In the genomic region with DNA sequence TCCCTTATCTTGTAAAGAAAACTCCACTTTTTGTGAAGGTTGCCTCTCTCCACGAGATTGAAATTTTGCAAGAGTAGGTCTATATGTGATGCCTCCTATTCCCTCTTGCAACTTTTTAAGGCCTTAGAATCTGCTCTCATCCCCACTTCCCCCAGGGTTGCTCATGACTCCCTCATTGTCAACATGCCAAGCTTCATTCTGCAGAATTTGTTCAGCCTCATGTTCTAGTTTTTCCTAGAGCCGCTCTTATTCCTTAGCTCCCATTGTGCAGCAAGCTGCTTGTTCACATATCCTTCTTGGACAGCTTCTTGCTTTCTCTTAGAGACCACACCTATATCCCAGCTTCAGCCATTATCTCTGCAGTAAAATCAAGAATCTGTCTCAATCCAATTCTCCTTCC, we compare ENCODE assay signal across 15 cellular contexts.
DNase-seq lines count a peak whose midpoint lies in the region; FAIRE-seq and TF ChIP-seq lines count a peak whose summit lies in the region.
"Had no signal": no experiment of that assay in that cellular context is flagged by ENCODE, and none has a peak within 500 bp of the region (broad histone marks: within the 10 kb centered on the region; RNA-seq: fewer than 3 reads in every experiment).

No MANE protein-coding gene starts in this region.

- no peaks in the 10 kb centered on the region for H3K4me1 Mint-ChIP-seq in astrocyte (ENCODE audit: low read depth, unreplicated experiment)
- H3K4me1 Mint-ChIP-seq: CD4-positive, alpha-beta memory T cell; H9 had no signal

- H3K4me1 ChIP-seq in astrocyte (ENCODE audit: insufficient read depth, low read length): peaks cover 6% of the 10 kb centered on the region
- H3K4me1 ChIP-seq: BE2C had no signal

- H3K4me3 ChIP-seq in astrocyte (ENCODE audit: insufficient read depth, low read depth, low read length) (no peak overlapping the region), fibroblast of the aortic adventitia (ENCODE audit: low read depth, low read length) (no peak overlapping the region), lower leg skin (ENCODE audit: low read depth, poor library complexity, severe bottlenecking) (no peak overlapping the region)

- DNase-seq in AG20443 (ENCODE audit: low spot score) (peak; percentile 12), astrocyte (ENCODE audit: low read depth) (no peak), fibroblast of the aortic adventitia (ENCODE audit: low read depth) (peak; percentile 42), stromal cell of bone marrow (ENCODE audit: low read depth) (peak; percentile 9), lower leg skin (ENCODE audit: low spot score in 2 of 2) (no peak), GM20000 (ENCODE audit: low spot score) (no peak)
- no peak for DNase-seq in activated CD4-positive, alpha-beta T cell treated with anti-CD3 and anti-CD28 coated beads, Interleukin-2, amount 50 U/mL, for 48 hours
- DNase-seq: 8988T; BE2C; CD4-positive, alpha-beta memory T cell; DMS79; GOT3; H9 had no signal

- H3K9me3 Mint-ChIP-seq in astrocyte (ENCODE audit: unreplicated experiment): no peaks in the 10 kb centered on the region

- no peak overlapping the region for H3K27ac Mint-ChIP-seq in astrocyte (ENCODE audit: unreplicated experiment)
- H3K27ac Mint-ChIP-seq: CD4-positive, alpha-beta memory T cell; H9 had no signal

- no peaks in the 10 kb centered on the region for H3K36me3 ChIP-seq in astrocyte (ENCODE audit: insufficient read depth, low read length)
- H3K36me3 ChIP-seq: BE2C had no signal

- no peak overlapping the region for H3K27ac ChIP-seq in astrocyte (ENCODE audit: low read depth, low read length)
- H3K27ac ChIP-seq: C4-2B had no signal

- no peaks in the 10 kb centered on the region for H3K27me3 ChIP-seq in astrocyte (ENCODE audit: insufficient read depth, low read length)
- H3K27me3 ChIP-seq: BE2C had no signal

- FAIRE-seq in astrocyte (lab: Jason Lieb, UNC): peak; percentile 32
- FAIRE-seq: GM12891 had no signal

- no peak overlapping the region for H3K9ac ChIP-seq in astrocyte (ENCODE audit: low read length)

- H3K36me3 Mint-ChIP-seq in astrocyte (ENCODE audit: low read depth, unreplicated experiment): no peaks in the 10 kb centered on the region
- H3K36me3 Mint-ChIP-seq: CD4-positive, alpha-beta memory T cell had no signal

- H3K4me2 ChIP-seq in astrocyte (ENCODE audit: low read length): no peak overlapping the region

- H3K4me3 Mint-ChIP-seq in astrocyte (ENCODE audit: unreplicated experiment): no peak overlapping the region
- H3K4me3 Mint-ChIP-seq: CD4-positive, alpha-beta memory T cell; H9 had no signal

- no peak overlapping the region for H2AFZ ChIP-seq in astrocyte (ENCODE audit: low read depth, low read length)

- intact Hi-C loops in lower leg skin (cut with DNase I; ENCODE audit: low total_unique reads): no loop called here

- no peaks in the 10 kb centered on the region for H3K9me3 ChIP-seq in astrocyte (ENCODE audit: insufficient read depth, low read depth, low read length)
- H3K9me3 ChIP-seq: BE2C had no signal

- H3K79me2 ChIP-seq in astrocyte (ENCODE audit: insufficient read depth, low read length): no peaks in the 10 kb centered on the region

- whole genome bisulfite sequencing in lower leg skin, 2 donors: 19 to 24% methylated on average over 2 of the region's 2 CpGs

- H3K27me3 Mint-ChIP-seq in astrocyte (ENCODE audit: low read depth, unreplicated experiment): no peaks in the 10 kb centered on the region

- no peaks in the 10 kb centered on the region for H4K20me1 ChIP-seq in astrocyte (ENCODE audit: insufficient read depth, low read length)

- TF ChIP-seq CTCF in astrocyte (IDR thresholded peaks at IDR 0.05; ENCODE audit: insufficient read depth, low read depth, low read length) (no peak), fibroblast of the aortic adventitia (IDR thresholded peaks at IDR 0.05; ENCODE audit: insufficient read depth, low read length) (no peak), lower leg skin (IDR thresholded peaks at IDR 0.05) (no peak), GM20000 (IDR thresholded peaks at IDR 0.05; ENCODE audit: extremely low read depth, missing control alignments) (no peak)

- TF ChIP-seq POLR2A in lower leg skin (IDR thresholded peaks at IDR 0.05): no peak

Comparison
In these comparisons a context has a peak if more than half of its experiments do, and no peak if none do; other contexts are left out.
1. DNase-seq: peak in AG20443 (single experiment), fibroblast of the aortic adventitia (single experiment) and stromal cell of bone marrow (single experiment); none in astrocyte (single experiment), lower leg skin (0 of 2), activated CD4-positive, alpha-beta T cell treated with anti-CD3 and anti-CD28 coated beads, Interleukin-2, amount 50 U/mL, for 48 hours (0 of 2) and GM20000 (single experiment).